Comparison of ENCODE assay signal across 8 cellular contexts in genomic region chr1:109980324-109981127, GRCh38. TPM values are rescaled to one million over a fixed set of nuclear protein-coding genes. Genes with fewer than 3 reads are reported as not detected.
DNase-seq lines count a peak whose midpoint lies in the region; ATAC-seq and TF ChIP-seq lines count a peak whose summit lies in the region.

No MANE protein-coding gene starts in this region.

- 66% methylated on average over 8 of the region's 8 CpGs for WGBS in hepatocyte (ENCODE audit: low lambda C conversion rate, missing lambda C conversion rate)

- H2AFZ ChIP-seq in hepatocyte: no peak overlapping the region

- H3K4me2 ChIP-seq in hepatocyte: no peak overlapping the region

- POLR2A ChIA-PET in GM10248 (lab: Yijun Ruan, JAX): no interaction called here

- H3K27me3 ChIP-seq in WERI-Rb-1 (ENCODE audit: insufficient read depth, low read depth, severe bottlenecking) (no peaks in the 10 kb centered on the region), hepatocyte (no peaks in the 10 kb centered on the region)

- H4K20me1 ChIP-seq in hepatocyte (ENCODE audit: insufficient read depth, poor library complexity, severe bottlenecking): peaks cover 5% of the 10 kb centered on the region

- H3K4me3 ChIP-seq in WERI-Rb-1 (ENCODE audit: low read depth, low read length): no peak overlapping the region
- no peak overlapping the region for H3K4me3 ChIP-seq in hepatocyte

- H3K27ac ChIP-seq in 22Rv1 (no peak overlapping the region), WERI-Rb-1 (no peak overlapping the region), hepatocyte (no peak overlapping the region)

- ATAC-seq in HG02571 (IDR thresholded peaks at IDR 0.05; ENCODE audit: unreplicated experiment) (no peak), GM21515 (IDR thresholded peaks at IDR 0.05; ENCODE audit: unreplicated experiment) (no peak), HG03045 (IDR thresholded peaks at IDR 0.05; ENCODE audit: unreplicated experiment) (no peak)

- TF ChIP-seq CTCF in 22Rv1 (IDR thresholded peaks at IDR 0.05) (peak; percentile 74), GM10248 (IDR thresholded peaks at IDR 0.05; ENCODE audit: control extremely low read depth, extremely low read depth, low read depth, missing control alignments) (peak; percentile 32), WERI-Rb-1 (IDR thresholded peaks at IDR 0.05; ENCODE audit: low read depth, low read length) (peak; percentile 65), hepatocyte (IDR thresholded peaks at IDR 0.05; ENCODE audit: poor library complexity) (peak; percentile 50)

- H3K36me3 ChIP-seq in WERI-Rb-1 (no peaks in the 10 kb centered on the region), hepatocyte (replicated peaks; ENCODE audit: insufficient read depth, low read depth) (no peaks in the 10 kb centered on the region)

- H3K9me2 ChIP-seq in hepatocyte (replicated peaks; ENCODE audit: insufficient read depth): no peaks in the 10 kb centered on the region

- DNase-seq in GM10248 (ENCODE audit: extremely low spot score) (no peak), WERI-Rb-1 (no peak), hepatocyte (ENCODE audit: low spot score) (peak; percentile 47), NCI-H2171 (lab: John Stamatoyannopoulos, UW) (no peak)

- CTCF ChIA-PET in GM10248 (lab: Yijun Ruan, JAX): interaction anchor here (1.1 to 18.3 kb wide), 19 partner anchors 8 to 448 kb away, joined by 3 to 737 read pairs (median 4); no protein-coding TSS in a partner anchor

- H3K9me3 ChIP-seq in WERI-Rb-1 (ENCODE audit: severe bottlenecking) (no peaks in the 10 kb centered on the region), hepatocyte (ENCODE audit: low read depth) (no peaks in the 10 kb centered on the region)

- peaks cover 26% of the 10 kb centered on the region for H3K4me1 ChIP-seq in hepatocyte (ENCODE audit: insufficient read depth)

- H3K79me2 ChIP-seq in hepatocyte: peaks cover 6% of the 10 kb centered on the region

RNA-seq across cellular contexts. Expression of gene AHCYL1, which starts 4.0 kb away (rescaled TPM):
- 49.2 and 56.2 TPM in 2 replicates for total RNA-seq in hepatocyte
- 88.4 and 97.6 TPM in 2 replicates for polyA plus RNA-seq in hepatocyte

RNA-seq across cellular contexts. Expression of gene STRIP1, which starts 53.9 kb away (rescaled TPM):
- total RNA-seq in hepatocyte: 44.6 and 49.0 TPM in 2 replicates
- polyA plus RNA-seq in hepatocyte: 29.1 and 38.0 TPM in 2 replicates
